ENCODE assay signal across 19 cellular contexts in genomic region chr12:54389139-54389508, GRCh38. TPM values are rescaled to one million over a fixed set of nuclear protein-coding genes. Genes with fewer than 3 reads are reported as not detected.
A peak's percentile ranks its signal among the peaks of the same experiment; 100 is the strongest.
DNase-seq lines count a peak whose midpoint lies in the region; ATAC-seq and TF ChIP-seq lines count a peak whose summit lies in the region.
"Had no signal": no experiment of that assay in that cellular context is flagged by ENCODE, and none has a peak within 500 bp of the region (broad histone marks: within the 10 kb centered on the region; RNA-seq: fewer than 3 reads in every experiment).

No MANE protein-coding gene starts in this region.

- peaks cover 13% of the 10 kb centered on the region; the same call in 1 of the 2 replicates for H3F3A ChIP-seq in GM23338 (replicated peaks; ENCODE audit: low read depth)

- H3K4me2 ChIP-seq in GM23338 = peak overlapping the region; percentile 97

- H3K9me3 Mint-ChIP-seq in GM23338 = no peaks in the 10 kb centered on the region
- no peaks in the 10 kb centered on the region for H3K9me3 Mint-ChIP-seq in stimulated activated effector memory CD8-positive, alpha-beta T cell treated with anti-CD3 and anti-CD28 coated beads, Interleukin-12 subunit alpha, Interleukin-12 subunit beta, amount 100 ng/mL, for 72 hours
- H3K9me3 Mint-ChIP-seq in activated CD4-positive, alpha-beta T cell treated with anti-CD3 and anti-CD28 coated beads, Interleukin-2, amount 10 ng/mL, durations not matched to agents 7 days and 5 days = no peaks in the 10 kb centered on the region
- H3K9me3 Mint-ChIP-seq: CD4-positive, CD25-positive, alpha-beta regulatory T cell had no signal

- H3K27ac ChIP-seq in GM23338 (ENCODE audit: low read depth) = no peak overlapping the region
- H3K27ac ChIP-seq in VCaP = peak overlapping the region; percentile 95
- H3K27ac ChIP-seq in iPS-18a (ENCODE audit: low read length) = no peak overlapping the region
- H3K27ac ChIP-seq: testis had no signal

- no peak overlapping the region for H3K4me3 Mint-ChIP-seq in GM23338
- H3K4me3 Mint-ChIP-seq in stimulated activated effector memory CD8-positive, alpha-beta T cell treated with anti-CD3 and anti-CD28 coated beads, Interleukin-12 subunit alpha, Interleukin-12 subunit beta, amount 100 ng/mL, for 72 hours = peak overlapping the region; percentile 56
- no peak overlapping the region for H3K4me3 Mint-ChIP-seq in activated CD4-positive, alpha-beta T cell treated with anti-CD3 and anti-CD28 coated beads, Interleukin-2, amount 10 ng/mL, durations not matched to agents 7 days and 5 days

- no peak overlapping the region for H3K4me3 ChIP-seq in GM23338
- peak overlapping the region; percentile 11 for H3K4me3 ChIP-seq in iPS-18a (ENCODE audit: low read length)
- H3K4me3 ChIP-seq: testis had no signal

- DNase-seq in GM23338 (ENCODE audit: low spot score) (no peak), NCI-H524 (lab: John Stamatoyannopoulos, UW) (no peak), KBM-7 (no peak)
- DNase-seq in stimulated activated effector memory CD8-positive, alpha-beta T cell treated with anti-CD3 and anti-CD28 coated beads, Interleukin-12 subunit alpha, Interleukin-12 subunit beta, amount 100 ng/mL, for 72 hours (ENCODE audit: low spot score in 2 of 2) = no peak
- no peak for DNase-seq in activated CD4-positive, alpha-beta T cell treated with anti-CD3 and anti-CD28 coated beads, Interleukin-2, amount 10 ng/mL, durations not matched to agents 7 days and 5 days
- DNase-seq: activated CD4-positive, CD25-positive, alpha-beta regulatory T cell treated with anti-CD3 and anti-CD28 coated beads, Interleukin-2, amount 50 U/mL, for 72 hours; activated CD8-positive, alpha-beta memory T cell treated with anti-CD3 and anti-CD28 coated beads, Interleukin-2, amount 50 U/mL, for 4 hours; activated naive CD4-positive, alpha-beta T cell; CD4-positive, CD25-positive, alpha-beta regulatory T cell; SIG-M5; stimulated activated CD4-positive, alpha-beta T cell treated with anti-CD3 and anti-CD28 coated beads, Interleukin-4, amount 100 ng/mL, for 1 hour; stimulated activated CD8-positive, alpha-beta memory T cell treated with anti-CD3 and anti-CD28 coated beads, Interleukin-4, amount 100 ng/mL, for 48 hours; T-helper 2 cell; testis had no signal

- no peak overlapping the region for H2AFZ ChIP-seq in GM23338

- no peaks in the 10 kb centered on the region for H4K20me1 ChIP-seq in GM23338 (replicated peaks; ENCODE audit: insufficient read depth)

- TF ChIP-seq CTCF in GM23338 (conservative IDR thresholded peaks at IDR 0.05; ENCODE audit: low read depth in 2 of 2) (no peak), VCaP (conservative IDR thresholded peaks at IDR 0.05) (no peak)

- in situ Hi-C loops in KBM-7 (cut with MboI; ENCODE audit: low pct_unique_long_range_greater_than_20kb, low sequenced_read_pairs) = no loop called here

- H3K9ac ChIP-seq in iPS-18a (ENCODE audit: low read length) = no peak overlapping the region

- H3K4me1 ChIP-seq in GM23338 (ENCODE audit: insufficient read depth) = peaks cover 86% of the 10 kb centered on the region
- peaks cover 79% of the 10 kb centered on the region for H3K4me1 ChIP-seq in iPS-18a (ENCODE audit: control insufficient read depth, low read depth, low read length)

- peaks cover 81% of the 10 kb centered on the region for H3K4me1 Mint-ChIP-seq in GM23338
- peaks cover 40% of the 10 kb centered on the region for H3K4me1 Mint-ChIP-seq in stimulated activated effector memory CD8-positive, alpha-beta T cell treated with anti-CD3 and anti-CD28 coated beads, Interleukin-12 subunit alpha, Interleukin-12 subunit beta, amount 100 ng/mL, for 72 hours
- peaks cover 27% of the 10 kb centered on the region for H3K4me1 Mint-ChIP-seq in activated CD4-positive, alpha-beta T cell treated with anti-CD3 and anti-CD28 coated beads, Interleukin-2, amount 10 ng/mL, durations not matched to agents 7 days and 5 days

- ATAC-seq in GM23338 = no peak
- ATAC-seq in stimulated activated effector memory CD8-positive, alpha-beta T cell treated with anti-CD3 and anti-CD28 coated beads, Interleukin-12 subunit alpha, Interleukin-12 subunit beta, amount 100 ng/mL, for 72 hours = no peak

- no peaks in the 10 kb centered on the region for H3K79me2 ChIP-seq in GM23338 (replicated peaks; ENCODE audit: insufficient read depth)

- POLR2A ChIA-PET in activated CD4-positive, alpha-beta T cell treated with anti-CD3 and anti-CD28 coated beads, Interleukin-2, amount 10 ng/mL, durations not matched to agents 7 days and 5 days (lab: Charles Lee) = no interaction called here

- H3K36me3 Mint-ChIP-seq in GM23338 (ENCODE audit: low read depth) = no peaks in the 10 kb centered on the region
- H3K36me3 Mint-ChIP-seq in stimulated activated effector memory CD8-positive, alpha-beta T cell treated with anti-CD3 and anti-CD28 coated beads, Interleukin-12 subunit alpha, Interleukin-12 subunit beta, amount 100 ng/mL, for 72 hours = peaks cover 29% of the 10 kb centered on the region
- peaks cover 14% of the 10 kb centered on the region for H3K36me3 Mint-ChIP-seq in activated CD4-positive, alpha-beta T cell treated with anti-CD3 and anti-CD28 coated beads, Interleukin-2, amount 10 ng/mL, durations not matched to agents 7 days and 5 days (ENCODE audit: low read depth)

- H3K9me2 ChIP-seq in GM23338 (ENCODE audit: insufficient read depth) = 0 out of 2 replicates have a peak, but pooled peaks cover 9% of the 10 kb centered on the region

- CTCF ChIA-PET in activated CD4-positive, alpha-beta T cell treated with anti-CD3 and anti-CD28 coated beads, Interleukin-2, amount 10 ng/mL, durations not matched to agents 7 days and 5 days (lab: Charles Lee) = no interaction called here

- H3K27me3 ChIP-seq in GM23338 (ENCODE audit: insufficient read depth) (peaks cover 18% of the 10 kb centered on the region), iPS-18a (ENCODE audit: control insufficient read depth, insufficient read depth, low read length) (peaks cover 10% of the 10 kb centered on the region)
- H3K27me3 ChIP-seq: testis had no signal

- H3K27me3 Mint-ChIP-seq in GM23338 (ENCODE audit: insufficient read depth, low read depth, poor library complexity) = peaks cover 23% of the 10 kb centered on the region
- H3K27me3 Mint-ChIP-seq in activated CD4-positive, alpha-beta T cell treated with anti-CD3 and anti-CD28 coated beads, Interleukin-2, amount 10 ng/mL, durations not matched to agents 7 days and 5 days = peaks cover 2% of the 10 kb centered on the region
- H3K27me3 Mint-ChIP-seq: CD4-positive, CD25-positive, alpha-beta regulatory T cell had no signal

- no peak overlapping the region for H3K27ac Mint-ChIP-seq in GM23338
- peak overlapping the region; percentile 79 for H3K27ac Mint-ChIP-seq in stimulated activated effector memory CD8-positive, alpha-beta T cell treated with anti-CD3 and anti-CD28 coated beads, Interleukin-12 subunit alpha, Interleukin-12 subunit beta, amount 100 ng/mL, for 72 hours
- H3K27ac Mint-ChIP-seq in activated CD4-positive, alpha-beta T cell treated with anti-CD3 and anti-CD28 coated beads, Interleukin-2, amount 10 ng/mL, durations not matched to agents 7 days and 5 days = no peak overlapping the region

- no peaks in the 10 kb centered on the region for H3K36me3 ChIP-seq in GM23338 (ENCODE audit: insufficient read depth)
- no peaks in the 10 kb centered on the region for H3K36me3 ChIP-seq in iPS-18a (ENCODE audit: control insufficient read depth, low read depth, low read length)

- no peaks in the 10 kb centered on the region for H3K9me3 ChIP-seq in iPS-18a (ENCODE audit: control insufficient read depth, low read depth, low read length)
- H3K9me3 ChIP-seq: testis had no signal

TF ChIP-seq in GM23338, 12 proteins besides CTCF, POLR2A, EP300 and RAD21 (continues in another document):
- TF ChIP-seq REST (IDR thresholded peaks at IDR 0.05; ENCODE audit: unreplicated experiment) (no peak), STAT1 (IDR thresholded peaks at IDR 0.05; ENCODE audit: unreplicated experiment) (no peak), POLR2AphosphoS5 (IDR thresholded peaks at IDR 0.05; ENCODE audit: low read depth) (no peak), NANOG (IDR thresholded peaks at IDR 0.05; ENCODE audit: borderline replicate concordance) (no peak)

RNA-seq across cellular contexts. Expression of gene ZNF385A, which starts 4.6 kb away (rescaled TPM):
- total RNA-seq in GM23338 (2014; rRNA removed; shearing (Covaris generic)) = 10.9 and 22.3 TPM in 2 replicates
- 19.6 and 21.7 TPM in 2 replicates for polyA plus RNA-seq in GM23338 (2016; fragmentation: Nextera tagmentation; extraction: Ambion mirVana)
- 1 to 10 TPM in 1 of 2 experiments, under 1 TPM in 1; 0.48 to 1.3 TPM for total RNA-seq in activated CD4-positive, alpha-beta T cell treated with anti-CD3 and anti-CD28 coated beads, Interleukin-2, amount 10 ng/mL, durations not matched to agents 7 days and 5 days

RNA-seq across cellular contexts. Expression of gene GPR84, which starts 24.8 kb away (rescaled TPM):
- not detected in 2 replicates for total RNA-seq in GM23338 (2014; rRNA removed; shearing (Covaris generic))
- polyA plus RNA-seq in GM23338 (2016; fragmentation: Nextera tagmentation; extraction: Ambion mirVana) = not detected in 2 replicates
- total RNA-seq in activated CD4-positive, alpha-beta T cell treated with anti-CD3 and anti-CD28 coated beads, Interleukin-2, amount 10 ng/mL, durations not matched to agents 7 days and 5 days = under 1 TPM; 0.15 to 0.33 TPM
- total RNA-seq: CD4-positive, CD25-positive, alpha-beta regulatory T cell; epithelial cell of proximal tubule; glomerular endothelial cell; LHCN-M2 had no signal
- polyA plus RNA-seq: CD4-positive, CD25-positive, alpha-beta regulatory T cell had no signal

RNA-seq across cellular contexts. Expression of gene ITGA5, which starts 29.9 kb away (rescaled TPM):
- 23.7 and 24.2 TPM in 2 replicates for total RNA-seq in GM23338 (2014; rRNA removed; shearing (Covaris generic))
- polyA plus RNA-seq in GM23338 (2016; fragmentation: Nextera tagmentation; extraction: Ambion mirVana) = 5.9 and 7.3 TPM in 2 replicates
- 10 to 100 TPM; 83.5 to 88.7 TPM for total RNA-seq in activated CD4-positive, alpha-beta T cell treated with anti-CD3 and anti-CD28 coated beads, Interleukin-2, amount 10 ng/mL, durations not matched to agents 7 days and 5 days
